In the genomic region with DNA sequence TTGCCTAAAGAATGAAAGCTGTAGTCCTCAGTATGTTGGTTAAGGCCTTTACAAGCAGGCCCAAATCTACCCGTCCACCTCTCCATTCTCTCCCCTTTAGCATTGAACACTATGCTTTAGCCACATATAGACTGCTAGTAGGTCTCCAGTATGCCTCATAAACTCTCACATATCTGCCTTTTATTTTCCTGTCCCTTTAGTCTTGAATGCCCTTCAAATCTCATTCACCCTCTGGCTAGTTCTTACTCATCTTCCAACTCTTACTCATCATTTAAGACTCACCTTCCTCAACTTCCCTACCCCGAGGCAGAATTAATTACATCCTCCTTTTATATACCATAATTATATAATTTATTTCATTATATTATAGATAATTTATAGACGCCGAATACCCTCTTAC, we compare ENCODE assay signal across 26 cellular contexts.
DNase-seq lines count a peak whose midpoint lies in the region; ATAC-seq and TF ChIP-seq lines count a peak whose summit lies in the region.
"Had no signal": no experiment of that assay in that cellular context is flagged by ENCODE, and none has a peak within 500 bp of the region (broad histone marks: within the 10 kb centered on the region; RNA-seq: fewer than 3 reads in every experiment).

No MANE protein-coding gene starts in this region.

- POLR2A ChIA-PET in MCF 10A (lab: Yijun Ruan, JAX) (interaction anchor here (1.0 to 3.4 kb wide), 3 partner anchors 10 to 42 kb away, joined by 4 to 16 read pairs (median 7); no protein-coding TSS in a partner anchor), SK-N-SH (lab: Yijun Ruan, JAX) (no interaction called here)

- peaks cover 58% of the 10 kb centered on the region for H3K4me1 Mint-ChIP-seq in MCF 10A (ENCODE audit: insufficient read depth, unreplicated experiment)

- H3K79me2 ChIP-seq in SK-N-SH (ENCODE audit: insufficient read depth): no peaks in the 10 kb centered on the region

- H3K4me2 ChIP-seq in SK-N-SH: peak overlapping the region; percentile 4; the same call in 1 of the 2 replicates

- no peak overlapping the region for H3K4me3 Mint-ChIP-seq in MCF 10A (ENCODE audit: unreplicated experiment)
- H3K4me3 Mint-ChIP-seq: activated CD4-positive, alpha-beta memory T cell treated with anti-CD3 and anti-CD28 coated beads, Interleukin-2, amount 10 ng/mL, durations not matched to agents 7 days and 5 days; endodermal cell; stimulated activated naive CD8-positive, alpha-beta T cell treated with anti-CD3 and anti-CD28 coated beads, Interleukin-15, amount 100 ng/mL, for 72 hours; type B pancreatic cell had no signal

- no peaks in the 10 kb centered on the region for H3K36me3 ChIP-seq in breast epithelium
- H3K36me3 ChIP-seq in SK-N-SH (replicated peaks in 1 of 2; ENCODE audit: control insufficient read depth in 1 of 2, insufficient read depth in 2 of 2, low read length in 1 of 2): peaks cover 0 to 7% of the 10 kb centered on the region in 2 experiments
- H3K36me3 ChIP-seq: heart left ventricle, left lung, SJCRH30 had no signal

- ATAC-seq in foreskin keratinocyte (peak; percentile 68), GM18519 (IDR thresholded peaks at IDR 0.05; ENCODE audit: low FRiP score, unreplicated experiment) (no peak)

- H3K27me3 ChIP-seq in breast epithelium: no peaks in the 10 kb centered on the region
- H3K27me3 ChIP-seq in SK-N-SH (ENCODE audit: insufficient read depth): no peaks in the 10 kb centered on the region
- H3K27me3 ChIP-seq in foreskin keratinocyte: no peaks in the 10 kb centered on the region
- H3K27me3 ChIP-seq: heart left ventricle, left lung, SJCRH30 had no signal

- no peak overlapping the region for H3K27ac ChIP-seq in breast epithelium
- peak overlapping the region; percentile 85 to 99 for H3K27ac ChIP-seq in SK-N-SH (ENCODE audit: low read depth in 2 of 2, low read length in 1 of 2)
- no peak overlapping the region for H3K27ac ChIP-seq in foreskin keratinocyte
- H3K27ac ChIP-seq: 22Rv1, HL-60, left lung, SJCRH30 had no signal

- 60% methylated on average over 4 of the region's 4 CpGs for WGBS in SK-N-SH (ENCODE audit: low lambda C conversion rate)

- H3K9me3 ChIP-seq in breast epithelium (no peaks in the 10 kb centered on the region), SK-N-SH (peaks cover 10% of the 10 kb centered on the region)
- H3K9me3 ChIP-seq: left lung, SJCRH30 had no signal

- H3K4me3 ChIP-seq in breast epithelium (no peak overlapping the region), SK-N-SH (ENCODE audit: low read depth in 2 of 2, low read length in 1 of 2) (no peak overlapping the region)
- H3K4me3 ChIP-seq: heart left ventricle, left lung, SJCRH30 had no signal

- H3K9me2 ChIP-seq in SK-N-SH: no peaks in the 10 kb centered on the region

- TF ChIP-seq POLR2A in breast epithelium (IDR thresholded peaks at IDR 0.05): no peak

- TF ChIP-seq CTCF in MCF 10A (IDR thresholded peaks at IDR 0.05; ENCODE audit: unreplicated experiment) (no peak), breast epithelium (IDR thresholded peaks at IDR 0.05) (no peak), SK-N-SH (IDR thresholded peaks at IDR 0.05) (no peak), foreskin keratinocyte (conservative IDR thresholded peaks at IDR 0.05) (no peak)

- no peaks in the 10 kb centered on the region for H3K4me1 ChIP-seq in breast epithelium
- peaks cover 0 to 36% of the 10 kb centered on the region in 2 experiments; a peak in 3 of 4 replicates for H3K4me1 ChIP-seq in SK-N-SH (ENCODE audit: control insufficient read depth in 1 of 2, insufficient read depth in 2 of 2, low read depth in 1 of 2, low read length in 1 of 2)
- H3K4me1 ChIP-seq in foreskin keratinocyte: peaks cover 32% of the 10 kb centered on the region
- H3K4me1 ChIP-seq: left lung, SJCRH30 had no signal

- TF ChIP-seq RAD21 in SK-N-SH (IDR thresholded peaks at IDR 0.05; ENCODE audit: low read length): no peak

- TF ChIP-seq EP300 in SK-N-SH (IDR thresholded peaks at IDR 0.05; ENCODE audit: borderline replicate concordance in 1 of 2, low read depth in 1 of 2, low read length in 1 of 2): 0 out of 4 replicates have a peak, but pooled peaks of 1 of the 2 experiments have one; percentile 17

- peak overlapping the region; percentile 75; the same call in 1 of the 2 replicates for H3K9ac ChIP-seq in SK-N-SH

- no TSS peak for BruUV-seq in MCF 10A (replicated peaks; lab: Mats Ljungman, UMichigan)

- H3K9me3 Mint-ChIP-seq in MCF 10A (ENCODE audit: unreplicated experiment): peaks cover 18% of the 10 kb centered on the region
- H3K9me3 Mint-ChIP-seq: activated CD4-positive, alpha-beta memory T cell treated with anti-CD3 and anti-CD28 coated beads, Interleukin-2, amount 10 ng/mL, durations not matched to agents 7 days and 5 days; activated naive CD4-positive, alpha-beta T cell treated with anti-CD3 and anti-CD28 coated beads, Interleukin-2, amount 50 U/mL, for 72 hours; endodermal cell had no signal

- H3F3A ChIP-seq in SK-N-SH (replicated peaks; ENCODE audit: insufficient read depth): peaks cover 46% of the 10 kb centered on the region

- DNase-seq in MCF 10A (ENCODE audit: unreplicated experiment) (peak; percentile 70), breast epithelium (ENCODE audit: low spot score in 2 of 2) (no peak), SK-N-SH (no peak), foreskin keratinocyte (peak; percentile 73 to 88), anterior cingulate cortex (lab: John Stamatoyannopoulos, UW) (no peak), NCI-H748 treated with DMSO at 0.1 percent for 48 hours (lab: John Stamatoyannopoulos, UW) (no peak)
- no peak for DNase-seq in activated T-cell treated with anti-CD3 and anti-CD28 coated beads, Interleukin-2, amount 50 U/mL, for 48 hours
- DNase-seq: activated CD4-positive, alpha-beta memory T cell treated with anti-CD3 and anti-CD28 coated beads, Interleukin-2, amount 10 ng/mL, durations not matched to agents 7 days and 5 days; activated CD4-positive, CD25-positive, alpha-beta regulatory T cell; activated T-cell treated with anti-CD3 and anti-CD28 coated beads, Interleukin-2, amount 50 U/mL, for 1 hour; C1 segment of cervical spinal cord; DMS 273 treated with DMSO at 0.1 percent for 48 hours; endodermal cell; left lung; MM.1S; NCI-H146; NCI-H2171 treated with DMSO at 0.1 percent for 48 hours; stimulated activated CD4-positive, alpha-beta T cell treated with anti-CD3 and anti-CD28 coated beads, Interleukin-4, amount 100 ng/mL, for 4 hours; stimulated activated naive CD8-positive, alpha-beta T cell treated with anti-CD3 and anti-CD28 coated beads, Interleukin-15, amount 100 ng/mL, for 72 hours had no signal

- intact Hi-C loops in MCF 10A (cut with micrococcal nuclease) (loop anchor here (2.0 to 5.0 kb wide), 3 partner anchors 17 to 165 kb away; no protein-coding TSS in a partner anchor), breast epithelium (cut with DNase I; ENCODE audit: low total_unique reads) (no loop called here)

- H4K20me1 ChIP-seq in SK-N-SH (ENCODE audit: insufficient read depth): no peaks in the 10 kb centered on the region

- H3K36me3 Mint-ChIP-seq in MCF 10A (ENCODE audit: insufficient read depth, unreplicated experiment): peaks cover 13% of the 10 kb centered on the region
- H3K36me3 Mint-ChIP-seq: activated naive CD4-positive, alpha-beta T cell treated with anti-CD3 and anti-CD28 coated beads, Interleukin-2, amount 50 U/mL, for 72 hours; type B pancreatic cell had no signal

- H2AFZ ChIP-seq in SK-N-SH (ENCODE audit: low read depth): no peak overlapping the region

- H3K27ac Mint-ChIP-seq in MCF 10A (ENCODE audit: low read depth, unreplicated experiment): peak overlapping the region; percentile 65
- H3K27ac Mint-ChIP-seq: activated CD4-positive, alpha-beta memory T cell treated with anti-CD3 and anti-CD28 coated beads, Interleukin-2, amount 10 ng/mL, durations not matched to agents 7 days and 5 days; activated naive CD4-positive, alpha-beta T cell treated with anti-CD3 and anti-CD28 coated beads, Interleukin-2, amount 50 U/mL, for 72 hours; endodermal cell; stimulated activated naive CD8-positive, alpha-beta T cell treated with anti-CD3 and anti-CD28 coated beads, Interleukin-15, amount 100 ng/mL, for 72 hours had no signal

- CTCF ChIA-PET in MCF 10A (lab: Yijun Ruan, JAX) (no interaction called here), SK-N-SH (lab: Yijun Ruan, JAX) (no interaction called here)

- no peaks in the 10 kb centered on the region for H3K27me3 Mint-ChIP-seq in MCF 10A (ENCODE audit: insufficient read depth, unreplicated experiment)
- H3K27me3 Mint-ChIP-seq: type B pancreatic cell had no signal

TF ChIP-seq in SK-N-SH, 30 proteins besides CTCF, POLR2A, EP300 and RAD21 (continues in another document):
- TF ChIP-seq SMC3 (IDR thresholded peaks at IDR 0.05; ENCODE audit: low read depth, low read length): no peak
- 0 out of 2 replicates have a peak, but pooled peaks have one; percentile 17 for TF ChIP-seq JUND (IDR thresholded peaks at IDR 0.05)
- TF ChIP-seq SIN3A (IDR thresholded peaks at IDR 0.05; ENCODE audit: borderline replicate concordance, low read depth, low read length): no peak
- TF ChIP-seq TEAD4 (IDR thresholded peaks at IDR 0.05; ENCODE audit: borderline replicate concordance, insufficient read depth): no peak
- TF ChIP-seq, protein P1, sequence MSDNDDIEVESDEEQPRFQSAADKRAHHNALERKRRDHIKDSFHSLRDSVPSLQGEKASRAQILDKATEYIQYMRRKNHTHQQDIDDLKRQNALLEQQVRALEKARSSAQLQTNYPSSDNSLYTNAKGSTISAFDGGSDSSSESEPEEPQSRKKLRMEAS (IDR thresholded peaks at IDR 0.05; ENCODE audit: low read depth): no peak
- TF ChIP-seq, protein P2, sequence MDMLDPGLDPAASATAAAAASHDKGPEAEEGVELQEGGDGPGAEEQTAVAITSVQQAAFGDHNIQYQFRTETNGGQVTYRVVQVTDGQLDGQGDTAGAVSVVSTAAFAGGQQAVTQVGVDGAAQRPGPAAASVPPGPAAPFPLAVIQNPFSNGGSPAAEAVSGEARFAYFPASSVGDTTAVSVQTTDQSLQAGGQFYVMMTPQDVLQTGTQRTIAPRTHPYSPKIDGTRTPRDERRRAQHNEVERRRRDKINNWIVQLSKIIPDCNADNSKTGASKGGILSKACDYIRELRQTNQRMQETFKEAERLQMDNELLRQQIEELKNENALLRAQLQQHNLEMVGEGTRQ (IDR thresholded peaks at IDR 0.05; ENCODE audit: borderline replicate concordance, low read depth, low read length): no peak
- TF ChIP-seq FOXM1 (IDR thresholded peaks at IDR 0.05; ENCODE audit: low read depth): no peak
- no peak for TF ChIP-seq RXRA (IDR thresholded peaks at IDR 0.05; ENCODE audit: borderline replicate concordance, low read depth)
- TF ChIP-seq, protein P3, sequence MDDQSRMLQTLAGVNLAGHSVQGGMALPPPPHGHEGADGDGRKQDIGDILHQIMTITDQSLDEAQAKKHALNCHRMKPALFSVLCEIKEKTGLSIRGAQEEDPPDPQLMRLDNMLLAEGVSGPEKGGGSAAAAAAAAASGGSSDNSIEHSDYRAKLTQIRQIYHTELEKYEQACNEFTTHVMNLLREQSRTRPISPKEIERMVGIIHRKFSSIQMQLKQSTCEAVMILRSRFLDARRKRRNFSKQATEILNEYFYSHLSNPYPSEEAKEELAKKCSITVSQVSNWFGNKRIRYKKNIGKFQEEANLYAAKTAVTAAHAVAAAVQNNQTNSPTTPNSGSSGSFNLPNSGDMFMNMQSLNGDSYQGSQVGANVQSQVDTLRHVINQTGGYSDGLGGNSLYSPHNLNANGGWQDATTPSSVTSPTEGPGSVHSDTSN (IDR thresholded peaks at IDR 0.05): no peak; the same call in 1 of the 2 replicates

Comparison
In these comparisons a context has a peak if more than half of its experiments do, and no peak if none do; other contexts are left out.
1. DNase-seq: peak in MCF 10A (single experiment) and foreskin keratinocyte (2 of 2); none in breast epithelium (0 of 2), SK-N-SH (single experiment), anterior cingulate cortex (0 of 58), NCI-H748 treated with DMSO at 0.1 percent for 48 hours (single experiment) and activated T-cell treated with anti-CD3 and anti-CD28 coated beads, Interleukin-2, amount 50 U/mL, for 48 hours (0 of 2).
2. H3K27ac ChIP-seq: peak in SK-N-SH (2 of 2); none in breast epithelium (0 of 2) and foreskin keratinocyte (single experiment).